15 cellular contexts compared by ENCODE assay signal in genomic region chr12:18887368-18887767, GRCh38.
DNase-seq lines count a peak whose midpoint lies in the region; ATAC-seq and TF ChIP-seq lines count a peak whose summit lies in the region.
"Had no signal": no experiment of that assay in that cellular context is flagged by ENCODE, and none has a peak within 500 bp of the region (broad histone marks: within the 10 kb centered on the region; RNA-seq: fewer than 3 reads in every experiment).

No MANE protein-coding gene starts in this region.

- H3K4me1 Mint-ChIP-seq in neural progenitor cell: peaks cover 17% of the 10 kb centered on the region
- H3K4me1 Mint-ChIP-seq: CD8-positive, alpha-beta memory T cell had no signal

- ATAC-seq in Right ventricle myocardium inferior: peak; percentile 17
- ATAC-seq in heart left ventricle: no peak
- ATAC-seq in GM21447 (IDR thresholded peaks at IDR 0.05; ENCODE audit: unreplicated experiment): no peak
- ATAC-seq in esophagus mucosa: no peak
- ATAC-seq in GM21619 (IDR thresholded peaks at IDR 0.05; ENCODE audit: unreplicated experiment): no peak

- 82 to 91% (median 89%) methylated on average over 4 of the region's 4 CpGs for WGBS in heart left ventricle, 4 donors
- 53% methylated on average over 4 of the region's 4 CpGs for WGBS in esophagus muscularis mucosa

- peaks cover 5% of the 10 kb centered on the region for H3K27me3 Mint-ChIP-seq in neural progenitor cell (ENCODE audit: insufficient read depth, low read depth)
- H3K27me3 Mint-ChIP-seq: CD8-positive, alpha-beta memory T cell had no signal

- peak overlapping the region; percentile 15 for H2AFZ ChIP-seq in neural progenitor cell (replicated peaks)

- H3K9ac ChIP-seq in HUES48 (ENCODE audit: low read depth, low read length) (no peak overlapping the region), neural progenitor cell (no peak overlapping the region)
- H3K9ac ChIP-seq: BLaER1 had no signal

- TF ChIP-seq POLR2A in heart left ventricle (IDR thresholded peaks at IDR 0.05): no peak
- TF ChIP-seq POLR2A in esophagus muscularis mucosa (IDR thresholded peaks at IDR 0.05; ENCODE audit: low read depth): no peak

- H3K36me3 ChIP-seq in heart left ventricle: no peaks in the 10 kb centered on the region
- no peaks in the 10 kb centered on the region for H3K36me3 ChIP-seq in HUES48 (ENCODE audit: control insufficient read depth, insufficient read depth, low read length)
- no peaks in the 10 kb centered on the region for H3K36me3 ChIP-seq in esophagus muscularis mucosa
- H3K36me3 ChIP-seq in neural progenitor cell: no peaks in the 10 kb centered on the region
- H3K36me3 ChIP-seq: BLaER1 had no signal

- no peaks in the 10 kb centered on the region for H4K20me1 ChIP-seq in neural progenitor cell (ENCODE audit: low read depth)
- H4K20me1 ChIP-seq: BLaER1 had no signal

- intact Hi-C loops in Right ventricle myocardium inferior (cut with DNase I) (no loop called here), heart left ventricle (cut with DNase I) (loop anchor here in 2 of 10 donors (5.0 to 10.0 kb wide), 2 partner anchors 235 to 237 kb away; partner anchors contain the start of gene PLEKHA5 (in 1 of the 2)), esophagus muscularis mucosa (cut with DNase I) (no loop called here)

- H3K9me3 Mint-ChIP-seq in neural progenitor cell: peaks cover 15% of the 10 kb centered on the region
- H3K9me3 Mint-ChIP-seq: CD8-positive, alpha-beta memory T cell had no signal

- H3K4me2 ChIP-seq in neural progenitor cell: no peak overlapping the region
- H3K4me2 ChIP-seq: BLaER1 had no signal

- H3K9me3 ChIP-seq in heart left ventricle (peaks cover 0 to 11% (median 0%) of the 10 kb centered on the region in 12 donors), HUES48 (ENCODE audit: control insufficient read depth, insufficient read depth, low read length) (no peaks in the 10 kb centered on the region; the same call in 1 of the 2 replicates), esophagus muscularis mucosa (peaks cover 0 to 5% (median 0%) of the 10 kb centered on the region in 4 donors), neural progenitor cell (ENCODE audit: low read depth) (no peaks in the 10 kb centered on the region)
- H3K9me3 ChIP-seq: BLaER1 had no signal

- no peak overlapping the region for H3K4me3 Mint-ChIP-seq in neural progenitor cell
- H3K4me3 Mint-ChIP-seq: CD8-positive, alpha-beta memory T cell had no signal

- no peaks in the 10 kb centered on the region for H3F3A ChIP-seq in neural progenitor cell (ENCODE audit: low read depth)

- no peaks in the 10 kb centered on the region for H3K79me2 ChIP-seq in neural progenitor cell (ENCODE audit: low read depth)

- no peak for DNase-seq in Right ventricle myocardium inferior (ENCODE audit: missing footprints)
- DNase-seq in heart left ventricle: no peak
- no peak for DNase-seq in esophagus muscularis mucosa (ENCODE audit: extremely low spot score)
- DNase-seq in neural progenitor cell (ENCODE audit: low spot score): no peak
- DNase-seq: 8988T; AML-193; Caco-2; CD8-positive, alpha-beta memory T cell; GF-D8; H7 had no signal

- no peaks in the 10 kb centered on the region for H3K36me3 Mint-ChIP-seq in neural progenitor cell
- H3K36me3 Mint-ChIP-seq: CD8-positive, alpha-beta memory T cell had no signal

- no peak for TF ChIP-seq EP300 in esophagus muscularis mucosa (IDR thresholded peaks at IDR 0.05)

- TF ChIP-seq CTCF in heart left ventricle (IDR thresholded peaks at IDR 0.05): no peak
- TF ChIP-seq CTCF in esophagus muscularis mucosa (IDR thresholded peaks at IDR 0.05): no peak
- TF ChIP-seq CTCF in neural progenitor cell (IDR thresholded peaks at IDR 0.05): no peak

- H3K27ac Mint-ChIP-seq in neural progenitor cell: peak overlapping the region; percentile 79
- H3K27ac Mint-ChIP-seq: CD8-positive, alpha-beta memory T cell had no signal

- H3K4me1 ChIP-seq in heart left ventricle: peaks cover 0 to 13% (median 0%) of the 10 kb centered on the region in 12 donors
- peaks cover 23% of the 10 kb centered on the region for H3K4me1 ChIP-seq in HUES48 (ENCODE audit: control insufficient read depth, insufficient read depth, low read length)
- H3K4me1 ChIP-seq in esophagus muscularis mucosa: peaks cover 0 to 23% (median 19%) of the 10 kb centered on the region in 4 donors
- H3K4me1 ChIP-seq in neural progenitor cell: peaks cover 12% of the 10 kb centered on the region
- H3K4me1 ChIP-seq: Caco-2 had no signal

- H3K27ac ChIP-seq in heart left ventricle: peak overlapping the region in 2 of 12 donors; percentile 28 to 40
- H3K27ac ChIP-seq in HUES48 (ENCODE audit: low read depth, low read length): peak overlapping the region; percentile 44
- H3K27ac ChIP-seq in esophagus muscularis mucosa (replicated peaks in 1 of 4): peak overlapping the region; percentile 48 to 69 (median 68)
- H3K27ac ChIP-seq in neural progenitor cell: no peak overlapping the region
- H3K27ac ChIP-seq: BLaER1 had no signal

- no peaks in the 10 kb centered on the region for H3K27me3 ChIP-seq in heart left ventricle
- H3K27me3 ChIP-seq in HUES48 (ENCODE audit: control insufficient read depth, insufficient read depth, low read length): no peaks in the 10 kb centered on the region
- H3K27me3 ChIP-seq in esophagus muscularis mucosa: no peaks in the 10 kb centered on the region
- H3K27me3 ChIP-seq in neural progenitor cell: no peaks in the 10 kb centered on the region
- H3K27me3 ChIP-seq: BLaER1 had no signal

- H3K4me3 ChIP-seq in heart left ventricle (no peak overlapping the region), HUES48 (ENCODE audit: low read depth, low read length) (no peak overlapping the region), esophagus muscularis mucosa (no peak overlapping the region), neural progenitor cell (no peak overlapping the region)
- H3K4me3 ChIP-seq: BLaER1 had no signal
